In the genomic region with DNA sequence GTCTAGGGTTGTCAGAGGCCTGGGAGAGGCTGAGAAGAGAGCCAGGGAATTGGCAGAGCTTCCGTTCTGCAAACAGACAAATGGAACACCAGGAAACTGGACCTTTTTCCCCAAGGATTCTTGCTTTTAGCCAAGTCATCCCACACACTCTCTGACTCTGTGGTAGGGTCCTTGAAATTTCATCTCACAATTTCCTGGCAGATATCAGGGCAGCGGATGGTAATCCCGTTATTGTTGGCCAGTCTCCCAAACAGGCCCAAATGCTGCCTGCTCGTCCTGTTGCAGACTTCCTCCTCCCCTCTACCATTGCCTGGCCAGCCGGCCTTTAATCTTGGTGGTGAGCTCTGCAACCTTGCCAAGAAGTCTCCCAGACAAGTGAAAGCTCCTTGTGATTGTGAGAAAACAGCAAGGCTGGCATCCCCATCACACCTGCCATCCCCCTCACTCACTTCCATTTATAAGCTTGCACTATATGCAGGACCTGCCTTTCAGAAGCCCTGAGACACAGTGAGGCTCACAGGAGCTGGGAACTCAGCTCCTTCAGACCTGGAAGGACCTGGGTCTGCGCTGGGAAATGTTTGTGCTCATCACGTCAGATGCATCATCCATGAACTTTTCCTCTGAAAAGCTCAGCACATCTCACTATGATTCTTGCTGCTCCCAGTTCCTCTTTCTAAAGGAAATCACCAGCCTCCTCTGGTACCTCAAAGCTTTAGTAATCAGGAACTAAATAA, we compare ENCODE assay signal across 8 cellular contexts. TPM values are rescaled to one million over a fixed set of nuclear protein-coding genes. Genes with fewer than 3 reads are reported as not detected.
A peak's percentile ranks its signal among the peaks of the same experiment; 100 is the strongest.
DNase-seq lines count a peak whose midpoint lies in the region; ATAC-seq and TF ChIP-seq lines count a peak whose summit lies in the region.

No MANE protein-coding gene starts in this region.

- peak overlapping the region; percentile 21 for H2AFZ ChIP-seq in neural progenitor cell (replicated peaks)

- H3K4me1 ChIP-seq in BLaER1 (peaks cover 38% of the 10 kb centered on the region), neural progenitor cell (peaks cover 28% of the 10 kb centered on the region)

- H3K4me2 ChIP-seq in BLaER1 (peak overlapping the region; percentile 18), neural progenitor cell (no peak overlapping the region)

- peak; percentile 62 for DNase-seq in NCI-H2196 (lab: John Stamatoyannopoulos, UW; ENCODE audit: unreplicated experiment)
- peak; percentile 80 for DNase-seq in dermis blood vessel endothelial cell
- DNase-seq in neural progenitor cell (ENCODE audit: low spot score), result no peak
- no peak for DNase-seq in NCI-H1417 (lab: John Stamatoyannopoulos, UW)
- DNase-seq in T1000 (lab: John Stamatoyannopoulos, UW), result no peak
- no peak for DNase-seq in activated CD4-positive, alpha-beta T cell treated with anti-CD3 and anti-CD28 coated beads for 4 hours

- no peak overlapping the region for H3K4me3 Mint-ChIP-seq in neural progenitor cell

- H3K27me3 ChIP-seq in BLaER1, result no peaks in the 10 kb centered on the region
- no peaks in the 10 kb centered on the region for H3K27me3 ChIP-seq in neural progenitor cell

- no peaks in the 10 kb centered on the region for H3K9me3 ChIP-seq in BLaER1
- no peaks in the 10 kb centered on the region for H3K9me3 ChIP-seq in neural progenitor cell (ENCODE audit: low read depth)

- peaks cover 20% of the 10 kb centered on the region for H3F3A ChIP-seq in neural progenitor cell (ENCODE audit: low read depth)

- no peak for ATAC-seq in GM21526 (IDR thresholded peaks at IDR 0.05; ENCODE audit: low FRiP score, unreplicated experiment)

- no peak for TF ChIP-seq CTCF in neural progenitor cell (IDR thresholded peaks at IDR 0.05)

- H3K36me3 Mint-ChIP-seq in neural progenitor cell, result no peaks in the 10 kb centered on the region

- H4K20me1 ChIP-seq in BLaER1 (no peaks in the 10 kb centered on the region), neural progenitor cell (ENCODE audit: low read depth) (no peaks in the 10 kb centered on the region)

- H3K4me1 Mint-ChIP-seq in neural progenitor cell, result peaks cover 42% of the 10 kb centered on the region

- no peaks in the 10 kb centered on the region for H3K36me3 ChIP-seq in BLaER1
- no peaks in the 10 kb centered on the region for H3K36me3 ChIP-seq in neural progenitor cell

- no peak overlapping the region for H3K27ac ChIP-seq in BLaER1
- no peak overlapping the region for H3K27ac ChIP-seq in neural progenitor cell

- H3K9ac ChIP-seq in BLaER1, result no peak overlapping the region
- H3K9ac ChIP-seq in neural progenitor cell, result no peak overlapping the region

- H3K4me3 ChIP-seq in BLaER1, result no peak overlapping the region
- H3K4me3 ChIP-seq in neural progenitor cell, result no peak overlapping the region

- H3K27me3 Mint-ChIP-seq in neural progenitor cell (ENCODE audit: insufficient read depth, low read depth), result peaks cover 9% of the 10 kb centered on the region

- H3K9me3 Mint-ChIP-seq in neural progenitor cell, result no peaks in the 10 kb centered on the region

- H3K27ac Mint-ChIP-seq in neural progenitor cell, result no peak overlapping the region

- H3K79me2 ChIP-seq in neural progenitor cell (ENCODE audit: low read depth), result no peaks in the 10 kb centered on the region

RNA-seq across cellular contexts. Expression of a gene that starts 13.6 kb away (rescaled TPM):
- 229 and 392 TPM in 2 replicates for total RNA-seq in dermis blood vessel endothelial cell
- 751 and 1,104 TPM in 2 replicates for total RNA-seq in neural progenitor cell (ENCODE audit: low replicate concordance)

RNA-seq across cellular contexts. Expression of a gene that starts 45.9 kb away (rescaled TPM):
- total RNA-seq in dermis blood vessel endothelial cell (43.7 and 91.0 TPM in 2 replicates), neural progenitor cell (ENCODE audit: low replicate concordance) (4.3 and 5.7 TPM in 2 replicates)

Comparison
In these comparisons a context has a peak if more than half of its experiments do, and no peak if none do; other contexts are left out.
1. DNase-seq: peak in NCI-H2196 (single experiment) and dermis blood vessel endothelial cell (single experiment); none in neural progenitor cell (single experiment), NCI-H1417 (0 of 3), T1000 (single experiment) and activated CD4-positive, alpha-beta T cell treated with anti-CD3 and anti-CD28 coated beads for 4 hours (0 of 2).